8 cellular contexts compared by ENCODE assay signal in genomic region chr21:38805282-38806152, GRCh38. TPM values are rescaled to one million over a fixed set of nuclear protein-coding genes. Genes with fewer than 3 reads are reported as not detected.
A peak's percentile ranks its signal among the peaks of the same experiment; 100 is the strongest.
DNase-seq lines count a peak whose midpoint lies in the region; ATAC-seq, FAIRE-seq and TF ChIP-seq lines count a peak whose summit lies in the region.

ETS2 (plus strand) TSS chr21:38805929; CDS start chr21:38810035, 4,106 bp downstream.

- no peaks in the 10 kb centered on the region for H3K27me3 ChIP-seq in adipocyte (replicated peaks; ENCODE audit: control insufficient read depth, insufficient read depth, low read length)
- no peaks in the 10 kb centered on the region for H3K27me3 ChIP-seq in pancreas
- no peaks in the 10 kb centered on the region for H3K27me3 ChIP-seq in thyroid gland

- 1% methylated on average over 49 to 76 of the region's 76 CpGs for WGBS in pancreas, 2 donors
- 1% methylated on average over 23 to 26 of the region's 76 CpGs for WGBS in thyroid gland, 2 donors

- peak; percentile 93 for DNase-seq in GM03348 (ENCODE audit: low spot score)
- DNase-seq in NCI-H1436 (lab: John Stamatoyannopoulos, UW), result peak; percentile 86
- DNase-seq in T follicular helper cell (ENCODE audit: low read depth), result peak; percentile 46
- DNase-seq in adipocyte (ENCODE audit: low read depth), result peak; percentile 94
- peak; percentile 95 for DNase-seq in Right ventricle myocardium superior
- peak; percentile 87 to 94 (median 91) for DNase-seq in pancreas
- peak; percentile 90 to 91 for DNase-seq in thyroid gland

- peak; percentile 83 to 97 for TF ChIP-seq POLR2A in thyroid gland (IDR thresholded peaks at IDR 0.05)

- ATAC-seq in HG02623 (IDR thresholded peaks at IDR 0.05; ENCODE audit: unreplicated experiment) (peak; percentile 71), Right ventricle myocardium superior (ENCODE audit: poor library complexity) (peak; percentile 91), pancreas (peak; percentile 87 to 93 (median 89))

- peaks cover 19% of the 10 kb centered on the region for H3K4me1 ChIP-seq in adipocyte (ENCODE audit: control insufficient read depth, insufficient read depth, low read length)
- no peaks in the 10 kb centered on the region for H3K4me1 ChIP-seq in pancreas
- H3K4me1 ChIP-seq in thyroid gland, result peaks cover 13 to 29% of the 10 kb centered on the region in 2 donors

- H3K9ac ChIP-seq in adipocyte (ENCODE audit: low read length), result peak within 1 kb of the TSS; percentile 88

- no peak for FAIRE-seq in pancreas (lab: Jason Lieb, UNC)

- intact Hi-C loops in Right ventricle myocardium superior (cut with DNase I), result loop anchor here (2.0 to 10.0 kb wide), 4 partner anchors 71 to 321 kb away; no protein-coding TSS in a partner anchor
- intact Hi-C loops in pancreas (cut with DNase I), result loop anchor here in 1 of 3 donors (10.0 kb wide), 1 partner anchor 71 kb away; no protein-coding TSS in a partner anchor
- intact Hi-C loops in thyroid gland (cut with DNase I), result loop anchor here (10.0 kb wide), 3 partner anchors 119 to 229 kb away; no protein-coding TSS in a partner anchor

- H3K27ac ChIP-seq in pancreas, result peak within 1 kb of the TSS; percentile 56 to 90 (median 87)
- peak within 1 kb of the TSS; percentile 69 to 99 (median 97) for H3K27ac ChIP-seq in thyroid gland

- TF ChIP-seq CTCF in pancreas (IDR thresholded peaks at IDR 0.05) (peak in 1 of 4 donors; percentile 3), thyroid gland (IDR thresholded peaks at IDR 0.05) (no peak)

- H3K4me3 ChIP-seq in adipocyte (ENCODE audit: low read length) (peak within 1 kb of the TSS; percentile 90), pancreas (peak within 1 kb of the TSS; percentile 66 to 87 (median 76)), thyroid gland (replicated peaks in 1 of 3) (peak within 1 kb of the TSS; percentile 84 to 98 (median 86))

- no peaks in the 10 kb centered on the region for H3K9me3 ChIP-seq in adipocyte (ENCODE audit: control insufficient read depth, low read length)
- H3K9me3 ChIP-seq in pancreas, result no peaks in the 10 kb centered on the region
- no peaks in the 10 kb centered on the region for H3K9me3 ChIP-seq in thyroid gland

- H3K36me3 ChIP-seq in adipocyte (ENCODE audit: control insufficient read depth, insufficient read depth, low read length, severe bottlenecking) (peaks cover 6% of the 10 kb centered on the region), pancreas (no peaks in the 10 kb centered on the region), thyroid gland (peaks cover 0 to 8% of the 10 kb centered on the region in 2 donors)

RNA-seq across cellular contexts. Expression of gene ETS2, which starts in this region (rescaled TPM):
- total RNA-seq in Right ventricle myocardium superior, result 37.2 TPM
- 10 to 100 TPM; 11.6 to 30.0 (median 17.9) TPM for total RNA-seq in pancreas
- 10 to 100 TPM; 10.6 to 26.3 TPM for polyA plus RNA-seq in pancreas
- 10 to 100 TPM; 36.6 to 92.2 (median 56.3) TPM for total RNA-seq in thyroid gland

Comparison
In these comparisons a context has a peak if more than half of its experiments do, and no peak if none do; other contexts are left out.
1. Peak in every context shown above with its lines: DNase-seq, ATAC-seq, H3K4me3 ChIP-seq and H3K27ac ChIP-seq.